Comparison of ENCODE assay signal across 9 cellular contexts in the genomic region with DNA sequence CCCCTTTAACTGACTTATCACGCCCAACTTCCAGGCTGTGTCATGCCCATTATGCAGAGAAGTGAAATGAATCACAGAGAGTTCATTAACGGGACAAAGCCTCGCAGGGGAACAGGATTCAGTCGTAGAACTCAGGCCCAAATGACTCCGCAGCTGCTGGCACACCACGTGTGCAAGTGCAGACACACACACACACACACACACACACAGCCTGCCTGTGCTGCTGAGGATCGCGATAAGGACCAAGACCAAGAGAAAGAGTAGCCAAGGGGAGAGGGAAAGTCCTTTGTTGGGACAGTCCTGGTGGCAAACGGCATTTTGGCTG.
DNase-seq lines count a peak whose midpoint lies in the region; ATAC-seq and TF ChIP-seq lines count a peak whose summit lies in the region.
"Had no signal": no experiment of that assay in that cellular context is flagged by ENCODE, and none has a peak within 500 bp of the region (broad histone marks: within the 10 kb centered on the region; RNA-seq: fewer than 3 reads in every experiment).

No MANE protein-coding gene starts in this region.

- H3K27ac Mint-ChIP-seq in brain: peak overlapping the region; percentile 52 to 92 (median 85)

- peaks cover 67% of the 10 kb centered on the region for H3K4me1 Mint-ChIP-seq in brain

- POLR2A ChIA-PET in SK-N-SH (lab: Yijun Ruan, JAX): no interaction called here

- H3K36me3 ChIP-seq in SK-N-SH (replicated peaks in 1 of 2; ENCODE audit: control insufficient read depth in 1 of 2, insufficient read depth in 2 of 2, low read length in 1 of 2): no peaks in the 10 kb centered on the region

- CTCF ChIA-PET in SK-N-SH (lab: Yijun Ruan, JAX): no interaction called here

- no peak overlapping the region for H3K9ac ChIP-seq in SK-N-SH

- no peak overlapping the region for H3K4me3 ChIP-seq in SK-N-SH (ENCODE audit: low read depth in 2 of 2, low read length in 1 of 2)

- DNase-seq in activated T-cell treated with anti-CD3 and anti-CD28 coated beads for 24 hours (ENCODE audit: low read depth): peak; percentile 59
- no peak for DNase-seq in activated T-cell treated with anti-CD3 and anti-CD28 coated beads for 4 hours
- DNase-seq in SK-N-SH: no peak
- DNase-seq in left colon: peak; percentile 51 to 52
- peak; percentile 77 for DNase-seq in stimulated activated CD8-positive, alpha-beta memory T cell treated with anti-CD3 and anti-CD28 coated beads, Interleukin-4, amount 100 ng/mL, for 48 hours
- no peak for DNase-seq in DMS114 treated with DMSO at 0.1 percent for 48 hours (lab: John Stamatoyannopoulos, UW; ENCODE audit: unreplicated experiment)
- DNase-seq: DND-41 had no signal

- H3K27ac ChIP-seq in SK-N-SH (ENCODE audit: low read depth in 2 of 2, low read length in 1 of 2): no peak overlapping the region

- peak overlapping the region in 4 of 5 experiments; percentile 36 to 75 (median 54) for H3K4me3 Mint-ChIP-seq in brain

- no peaks in the 10 kb centered on the region for H4K20me1 ChIP-seq in SK-N-SH (ENCODE audit: insufficient read depth)

- 49% methylated on average over 9 of the region's 9 CpGs for WGBS in SK-N-SH (ENCODE audit: low lambda C conversion rate)

- no peaks in the 10 kb centered on the region for H3K36me3 Mint-ChIP-seq in brain

- peaks cover 15 to 17% of the 10 kb centered on the region in 2 experiments; a peak in 3 of 4 replicates for H3K4me1 ChIP-seq in SK-N-SH (ENCODE audit: control insufficient read depth in 1 of 2, insufficient read depth in 2 of 2, low read depth in 1 of 2, low read length in 1 of 2)

- ATAC-seq in HG03060 (IDR thresholded peaks at IDR 0.05; ENCODE audit: low read depth, unreplicated experiment) (peak; percentile 44), left colon (peak; percentile 76)

- no peaks in the 10 kb centered on the region for H3K9me3 ChIP-seq in SK-N-SH

- H3K27me3 ChIP-seq in SK-N-SH (ENCODE audit: insufficient read depth): 0 out of 2 replicates have a peak, but pooled peaks cover 3% of the 10 kb centered on the region

- peak overlapping the region; percentile 75; the same call in 1 of the 2 replicates for H2AFZ ChIP-seq in SK-N-SH (ENCODE audit: low read depth)

- intact Hi-C loops in left colon (cut with DNase I, micrococcal nuclease): no loop called here

- no peak for TF ChIP-seq RAD21 in SK-N-SH (IDR thresholded peaks at IDR 0.05; ENCODE audit: low read length)

- H3K79me2 ChIP-seq in SK-N-SH (ENCODE audit: insufficient read depth): no peaks in the 10 kb centered on the region

- H3K4me2 ChIP-seq in SK-N-SH: peak overlapping the region; percentile 36; the same call in 1 of the 2 replicates

- H3K9me2 ChIP-seq in SK-N-SH: no peaks in the 10 kb centered on the region

- H3K27me3 Mint-ChIP-seq in brain: peaks cover 15% of the 10 kb centered on the region

- TF ChIP-seq CTCF in SK-N-SH (IDR thresholded peaks at IDR 0.05) (no peak), brain (conservative IDR thresholded peaks at IDR 0.05) (no peak)

- peaks cover 0 to 4% (median 3%) of the 10 kb centered on the region in 5 experiments for H3K9me3 Mint-ChIP-seq in brain

- TF ChIP-seq EP300 in SK-N-SH (IDR thresholded peaks at IDR 0.05; ENCODE audit: borderline replicate concordance in 1 of 2, low read depth in 1 of 2, low read length in 1 of 2): no peak

- H3F3A ChIP-seq in SK-N-SH (replicated peaks; ENCODE audit: insufficient read depth): no peaks in the 10 kb centered on the region

TF ChIP-seq in SK-N-SH, 30 proteins besides CTCF, POLR2A, EP300 and RAD21 (continues in another document):
- TF ChIP-seq POLR2AphosphoS5 (IDR thresholded peaks at IDR 0.05; ENCODE audit: low read depth, low read length) (no peak), FOSL2 (IDR thresholded peaks at IDR 0.05; ENCODE audit: borderline replicate concordance, low read depth) (peak; percentile 11; the same call in 1 of the 2 replicates), ELF1 (IDR thresholded peaks at IDR 0.05) (no peak), GABPA (IDR thresholded peaks at IDR 0.05; ENCODE audit: low read depth) (no peak), EZH2phosphoT487 (IDR thresholded peaks at IDR 0.05; ENCODE audit: borderline replicate concordance, low read depth) (no peak), JUND (IDR thresholded peaks at IDR 0.05) (no peak), CHD2 (IDR thresholded peaks at IDR 0.05; ENCODE audit: low read length, partially characterized antibody) (no peak), FOXJ3 (CRISPR knock-in tag; IDR thresholded peaks at IDR 0.05) (no peak), RFX5 (IDR thresholded peaks at IDR 0.05; ENCODE audit: low read length) (no peak), RXRA (IDR thresholded peaks at IDR 0.05; ENCODE audit: borderline replicate concordance, low read depth) (peak; percentile 47; the same call in 1 of the 2 replicates), NRF1 (IDR thresholded peaks at IDR 0.05; ENCODE audit: low read depth, low read length) (no peak), TCF12 (IDR thresholded peaks at IDR 0.05) (0 out of 2 replicates have a peak, but pooled peaks have one; percentile 0), GATA2 (CRISPR knock-in tag; IDR thresholded peaks at IDR 0.05) (no peak)
- TF ChIP-seq, protein P1, sequence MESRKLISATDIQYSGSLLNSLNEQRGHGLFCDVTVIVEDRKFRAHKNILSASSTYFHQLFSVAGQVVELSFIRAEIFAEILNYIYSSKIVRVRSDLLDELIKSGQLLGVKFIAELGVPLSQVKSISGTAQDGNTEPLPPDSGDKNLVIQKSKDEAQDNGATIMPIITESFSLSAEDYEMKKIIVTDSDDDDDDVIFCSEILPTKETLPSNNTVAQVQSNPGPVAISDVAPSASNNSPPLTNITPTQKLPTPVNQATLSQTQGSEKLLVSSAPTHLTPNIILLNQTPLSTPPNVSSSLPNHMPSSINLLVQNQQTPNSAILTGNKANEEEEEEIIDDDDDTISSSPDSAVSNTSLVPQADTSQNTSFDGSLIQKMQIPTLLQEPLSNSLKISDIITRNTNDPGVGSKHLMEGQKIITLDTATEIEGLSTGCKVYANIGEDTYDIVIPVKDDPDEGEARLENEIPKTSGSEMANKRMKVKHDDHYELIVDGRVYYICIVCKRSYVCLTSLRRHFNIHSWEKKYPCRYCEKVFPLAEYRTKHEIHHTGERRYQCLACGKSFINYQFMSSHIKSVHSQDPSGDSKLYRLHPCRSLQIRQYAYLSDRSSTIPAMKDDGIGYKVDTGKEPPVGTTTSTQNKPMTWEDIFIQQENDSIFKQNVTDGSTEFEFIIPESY (IDR thresholded peaks at IDR 0.05; ENCODE audit: borderline replicate concordance, low read depth): no peak
- TF ChIP-seq, protein P2, sequence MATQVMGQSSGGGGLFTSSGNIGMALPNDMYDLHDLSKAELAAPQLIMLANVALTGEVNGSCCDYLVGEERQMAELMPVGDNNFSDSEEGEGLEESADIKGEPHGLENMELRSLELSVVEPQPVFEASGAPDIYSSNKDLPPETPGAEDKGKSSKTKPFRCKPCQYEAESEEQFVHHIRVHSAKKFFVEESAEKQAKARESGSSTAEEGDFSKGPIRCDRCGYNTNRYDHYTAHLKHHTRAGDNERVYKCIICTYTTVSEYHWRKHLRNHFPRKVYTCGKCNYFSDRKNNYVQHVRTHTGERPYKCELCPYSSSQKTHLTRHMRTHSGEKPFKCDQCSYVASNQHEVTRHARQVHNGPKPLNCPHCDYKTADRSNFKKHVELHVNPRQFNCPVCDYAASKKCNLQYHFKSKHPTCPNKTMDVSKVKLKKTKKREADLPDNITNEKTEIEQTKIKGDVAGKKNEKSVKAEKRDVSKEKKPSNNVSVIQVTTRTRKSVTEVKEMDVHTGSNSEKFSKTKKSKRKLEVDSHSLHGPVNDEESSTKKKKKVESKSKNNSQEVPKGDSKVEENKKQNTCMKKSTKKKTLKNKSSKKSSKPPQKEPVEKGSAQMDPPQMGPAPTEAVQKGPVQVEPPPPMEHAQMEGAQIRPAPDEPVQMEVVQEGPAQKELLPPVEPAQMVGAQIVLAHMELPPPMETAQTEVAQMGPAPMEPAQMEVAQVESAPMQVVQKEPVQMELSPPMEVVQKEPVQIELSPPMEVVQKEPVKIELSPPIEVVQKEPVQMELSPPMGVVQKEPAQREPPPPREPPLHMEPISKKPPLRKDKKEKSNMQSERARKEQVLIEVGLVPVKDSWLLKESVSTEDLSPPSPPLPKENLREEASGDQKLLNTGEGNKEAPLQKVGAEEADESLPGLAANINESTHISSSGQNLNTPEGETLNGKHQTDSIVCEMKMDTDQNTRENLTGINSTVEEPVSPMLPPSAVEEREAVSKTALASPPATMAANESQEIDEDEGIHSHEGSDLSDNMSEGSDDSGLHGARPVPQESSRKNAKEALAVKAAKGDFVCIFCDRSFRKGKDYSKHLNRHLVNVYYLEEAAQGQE (IDR thresholded peaks at IDR 0.05; ENCODE audit: low read depth, low read length): no peak
- TF ChIP-seq, protein P3, sequence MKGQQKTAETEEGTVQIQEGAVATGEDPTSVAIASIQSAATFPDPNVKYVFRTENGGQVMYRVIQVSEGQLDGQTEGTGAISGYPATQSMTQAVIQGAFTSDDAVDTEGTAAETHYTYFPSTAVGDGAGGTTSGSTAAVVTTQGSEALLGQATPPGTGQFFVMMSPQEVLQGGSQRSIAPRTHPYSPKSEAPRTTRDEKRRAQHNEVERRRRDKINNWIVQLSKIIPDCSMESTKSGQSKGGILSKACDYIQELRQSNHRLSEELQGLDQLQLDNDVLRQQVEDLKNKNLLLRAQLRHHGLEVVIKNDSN (IDR thresholded peaks at IDR 0.05; ENCODE audit: borderline replicate concordance, low read depth): no peak
- TF ChIP-seq, protein P4, sequence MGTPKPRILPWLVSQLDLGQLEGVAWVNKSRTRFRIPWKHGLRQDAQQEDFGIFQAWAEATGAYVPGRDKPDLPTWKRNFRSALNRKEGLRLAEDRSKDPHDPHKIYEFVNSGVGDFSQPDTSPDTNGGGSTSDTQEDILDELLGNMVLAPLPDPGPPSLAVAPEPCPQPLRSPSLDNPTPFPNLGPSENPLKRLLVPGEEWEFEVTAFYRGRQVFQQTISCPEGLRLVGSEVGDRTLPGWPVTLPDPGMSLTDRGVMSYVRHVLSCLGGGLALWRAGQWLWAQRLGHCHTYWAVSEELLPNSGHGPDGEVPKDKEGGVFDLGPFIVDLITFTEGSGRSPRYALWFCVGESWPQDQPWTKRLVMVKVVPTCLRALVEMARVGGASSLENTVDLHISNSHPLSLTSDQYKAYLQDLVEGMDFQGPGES (IDR thresholded peaks at IDR 0.05; ENCODE audit: low read depth, low read length): no peak
- TF ChIP-seq, protein P5, sequence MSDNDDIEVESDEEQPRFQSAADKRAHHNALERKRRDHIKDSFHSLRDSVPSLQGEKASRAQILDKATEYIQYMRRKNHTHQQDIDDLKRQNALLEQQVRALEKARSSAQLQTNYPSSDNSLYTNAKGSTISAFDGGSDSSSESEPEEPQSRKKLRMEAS (IDR thresholded peaks at IDR 0.05; ENCODE audit: low read depth): no peak

Comparison
In these comparisons a context has a peak if more than half of its experiments do, and no peak if none do; other contexts are left out.
1. DNase-seq: peak in activated T-cell treated with anti-CD3 and anti-CD28 coated beads for 24 hours (single experiment), left colon (2 of 2) and stimulated activated CD8-positive, alpha-beta memory T cell treated with anti-CD3 and anti-CD28 coated beads, Interleukin-4, amount 100 ng/mL, for 48 hours (single experiment); none in activated T-cell treated with anti-CD3 and anti-CD28 coated beads for 4 hours (single experiment), SK-N-SH (single experiment) and DMS114 treated with DMSO at 0.1 percent for 48 hours (single experiment).